11 cellular contexts compared by ENCODE assay signal in the genomic region with DNA sequence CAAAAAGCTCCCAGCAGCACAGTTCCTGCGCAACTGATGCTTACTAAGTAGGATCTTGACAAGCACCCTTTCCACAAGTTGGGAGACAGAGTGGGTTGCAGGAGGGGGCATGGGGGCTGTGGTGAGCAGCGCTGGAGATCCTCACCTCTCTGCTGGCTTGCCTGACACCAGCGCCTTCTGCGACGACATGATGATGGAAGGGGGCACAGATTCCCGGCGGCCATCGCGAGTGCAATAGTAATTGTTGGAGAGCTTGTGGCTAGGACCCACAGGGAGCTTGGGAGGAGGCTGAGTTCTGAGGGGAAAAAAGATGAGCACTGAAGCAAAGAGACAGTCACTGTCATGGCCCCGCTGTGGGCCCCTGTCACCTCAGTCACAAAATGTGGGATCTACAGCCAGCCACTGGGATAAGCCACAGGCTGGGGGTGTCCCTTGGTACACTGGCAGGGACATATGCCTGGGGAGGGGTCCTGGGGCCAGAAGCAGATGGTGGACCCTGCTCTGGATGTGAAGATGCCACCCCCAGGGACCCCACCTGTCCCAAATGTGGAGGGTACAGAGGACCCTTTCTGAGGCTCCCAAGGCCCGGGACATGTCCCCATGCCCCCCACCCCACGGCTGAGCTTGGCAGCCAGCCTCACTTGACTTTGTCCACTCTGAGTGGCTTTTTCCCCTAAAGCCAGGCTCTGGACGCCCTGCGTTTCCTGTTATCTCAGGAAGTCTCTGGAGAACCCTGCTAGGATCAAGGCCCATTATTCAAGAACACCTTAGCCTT.
DNase-seq lines count a peak whose midpoint lies in the region; ATAC-seq and TF ChIP-seq lines count a peak whose summit lies in the region.
"Had no signal": no experiment of that assay in that cellular context is flagged by ENCODE, and none has a peak within 500 bp of the region (broad histone marks: within the 10 kb centered on the region; RNA-seq: fewer than 3 reads in every experiment).

No MANE protein-coding gene starts in this region.

- no peak overlapping the region for H3K4me2 ChIP-seq in MM.1S (ENCODE audit: low read depth, low read length)
- H3K4me2 ChIP-seq: smooth muscle cell had no signal

- H3K9ac ChIP-seq in MM.1S (ENCODE audit: low read length): no peak overlapping the region
- H3K9ac ChIP-seq: GM23248 had no signal

- no peaks in the 10 kb centered on the region for H4K20me1 ChIP-seq in MM.1S (ENCODE audit: insufficient read depth, low read length)

- no peak for ATAC-seq in HG03571 (IDR thresholded peaks at IDR 0.05; ENCODE audit: unreplicated experiment)
- ATAC-seq: heart right ventricle, pancreas had no signal

- DNase-seq in MM.1S (peak; percentile 5), epidermal melanocyte (ENCODE audit: insufficient read length, low spot score) (peak; percentile 2), NCI-H2196 treated with DMSO at 0.1 percent for 48 hours (lab: John Stamatoyannopoulos, UW; ENCODE audit: unreplicated experiment) (no peak)
- DNase-seq: activated naive CD4-positive, alpha-beta T cell; DND-41; GM23248; heart right ventricle had no signal

- H3K79me2 ChIP-seq in MM.1S (ENCODE audit: low read length): peaks cover 29% of the 10 kb centered on the region

- no peak overlapping the region for H3K27ac ChIP-seq in MM.1S (ENCODE audit: low read length)
- H3K27ac ChIP-seq: C4-2B, GM23248, pancreas had no signal

- H3K4me3 ChIP-seq in MM.1S (ENCODE audit: low read length): no peak overlapping the region
- H3K4me3 ChIP-seq: GM23248, heart right ventricle, pancreas, smooth muscle cell had no signal

- H2AFZ ChIP-seq in MM.1S (ENCODE audit: low read length): no peak overlapping the region
- H2AFZ ChIP-seq: GM23248 had no signal

- no peaks in the 10 kb centered on the region for H3K9me3 ChIP-seq in MM.1S (replicated peaks; ENCODE audit: insufficient read depth, low read length)
- H3K9me3 ChIP-seq: heart right ventricle, pancreas had no signal

- H3K9me2 ChIP-seq in MM.1S (replicated peaks; ENCODE audit: insufficient read depth, low read length): no peaks in the 10 kb centered on the region

- H3K27me3 ChIP-seq in MM.1S (replicated peaks; ENCODE audit: insufficient read depth, low read length): no peaks in the 10 kb centered on the region
- H3K27me3 ChIP-seq: heart right ventricle, pancreas had no signal

- TF ChIP-seq CTCF in MM.1S (IDR thresholded peaks at IDR 0.05; ENCODE audit: low read length): no peak

- peaks cover 7% of the 10 kb centered on the region; the same call in 1 of the 2 replicates for H3F3A ChIP-seq in MM.1S (ENCODE audit: insufficient read depth, low read length)

- no peaks in the 10 kb centered on the region for H3K4me1 ChIP-seq in MM.1S (ENCODE audit: low read length)

- no peaks in the 10 kb centered on the region for H3K36me3 ChIP-seq in MM.1S (replicated peaks; ENCODE audit: insufficient read depth, low read length)
